Comparison of ENCODE assay signal across 8 cellular contexts in the genomic region with DNA sequence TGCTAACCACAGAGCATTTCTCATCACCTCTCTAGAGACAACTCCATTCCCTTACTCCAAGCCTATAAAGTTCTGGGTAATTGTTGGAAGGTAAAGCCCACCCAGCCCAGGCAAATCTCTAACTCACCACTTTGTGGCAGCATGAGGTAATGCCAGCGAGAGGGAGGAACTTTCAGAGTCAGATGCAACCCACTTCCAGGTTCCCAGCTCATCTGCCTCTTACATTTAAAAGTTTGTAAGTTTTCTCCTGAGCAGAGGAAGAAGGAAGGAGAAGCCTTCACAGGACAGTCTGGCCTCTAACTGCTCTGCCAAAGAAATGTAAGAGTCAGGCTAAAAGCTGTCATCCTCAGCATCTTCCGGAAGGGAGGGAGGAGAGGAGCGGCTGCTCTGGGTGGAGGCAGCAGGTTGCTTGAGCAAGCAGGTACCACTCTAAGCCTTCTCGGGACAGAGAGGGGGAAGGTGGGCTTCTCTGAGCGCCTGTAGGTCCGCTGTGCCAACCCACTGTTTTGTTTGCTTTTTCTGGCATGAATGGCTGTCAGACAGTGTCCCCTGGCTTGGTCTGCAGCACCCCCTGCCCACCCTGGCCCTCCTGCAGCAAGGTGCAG. TPM values are rescaled to one million over a fixed set of nuclear protein-coding genes. Genes with fewer than 3 reads are reported as not detected.
DNase-seq lines count a peak whose midpoint lies in the region; ATAC-seq and TF ChIP-seq lines count a peak whose summit lies in the region.

No MANE protein-coding gene starts in this region.

- no peaks in the 10 kb centered on the region for H3K9me3 Mint-ChIP-seq in Calu3 (ENCODE audit: low read depth, unreplicated experiment)
- H3K9me3 Mint-ChIP-seq in activated T-cell treated with anti-CD3 and anti-CD28 coated beads, Interleukin-2, amount 50 U/mL, for 24 hours = no peaks in the 10 kb centered on the region

- no peaks in the 10 kb centered on the region for H3K27me3 ChIP-seq in psoas muscle (ENCODE audit: insufficient read depth in 3 of 3, low read length in 2 of 3)

- intact Hi-C loops in Calu3 (cut with micrococcal nuclease; ENCODE audit: unreplicated experiment) (loop anchor here (1.0 kb wide), 1 partner anchor 100 kb away; no protein-coding TSS in a partner anchor), psoas muscle (cut with DNase I) (loop anchor here in 1 of 2 donors (2.0 kb wide), 1 partner anchor 99 kb away; no protein-coding TSS in a partner anchor)

- peak overlapping the region; percentile 6 for H3K4me3 Mint-ChIP-seq in Calu3 (ENCODE audit: low read depth, unreplicated experiment)
- H3K4me3 Mint-ChIP-seq in activated T-cell treated with anti-CD3 and anti-CD28 coated beads, Interleukin-2, amount 50 U/mL, for 24 hours = peak overlapping the region; percentile 81

- peaks cover 7% of the 10 kb centered on the region for H3K4me1 ChIP-seq in psoas muscle

- CTCF ChIA-PET in Calu3 (lab: Charles Lee) = interaction anchor here (0.6 to 1.5 kb wide), 5 partner anchors 85 to 424 kb away, joined by 3 to 7 read pairs (median 3); no protein-coding TSS in a partner anchor

- TSS peak; percentile 28 for BruUV-seq in Calu3 (replicated peaks; lab: Mats Ljungman, UMichigan)

- peaks cover 0 to 49% of the 10 kb centered on the region in 2 donors for H3K36me3 ChIP-seq in psoas muscle (ENCODE audit: insufficient read depth in 1 of 2, low read depth in 1 of 2)

- TF ChIP-seq CTCF in Calu3 (IDR thresholded peaks at IDR 0.05; ENCODE audit: unreplicated experiment) (no peak), fibroblast of villous mesenchyme (IDR thresholded peaks at IDR 0.05; ENCODE audit: insufficient read depth, low read depth, low read length) (no peak), psoas muscle (IDR thresholded peaks at IDR 0.05) (no peak)

- DNase-seq in Calu3 = peak; percentile 34
- peak; percentile 51 for DNase-seq in Jurkat, Clone E6-1 (ENCODE audit: low read depth, low spot score)
- no peak for DNase-seq in activated T-cell treated with anti-CD3 and anti-CD28 coated beads, Interleukin-2, amount 50 U/mL, for 24 hours
- peak; percentile 26 for DNase-seq in fibroblast of villous mesenchyme (ENCODE audit: low read depth)
- no peak for DNase-seq in psoas muscle
- DNase-seq in NCI-H2227 (lab: John Stamatoyannopoulos, UW; ENCODE audit: unreplicated experiment) = no peak

- peak overlapping the region; percentile 79 for H3K4me3 ChIP-seq in Jurkat, Clone E6-1 (ENCODE audit: low read length)
- H3K4me3 ChIP-seq in fibroblast of villous mesenchyme (ENCODE audit: low read depth, low read length) (peak overlapping the region; percentile 67), psoas muscle (peak overlapping the region; percentile 90)

- H3K4me1 Mint-ChIP-seq in Calu3 (ENCODE audit: low read depth, unreplicated experiment) = peaks cover 24% of the 10 kb centered on the region
- H3K4me1 Mint-ChIP-seq in activated T-cell treated with anti-CD3 and anti-CD28 coated beads, Interleukin-2, amount 50 U/mL, for 24 hours (ENCODE audit: low read depth) = peaks cover 74% of the 10 kb centered on the region

- 14 to 26% (median 15%) methylated on average over 6 of the region's 6 CpGs for WGBS in psoas muscle, 3 donors

- H3K9me3 ChIP-seq in psoas muscle = no peaks in the 10 kb centered on the region

- ATAC-seq in psoas muscle (no peak), GM21447 (IDR thresholded peaks at IDR 0.05; ENCODE audit: unreplicated experiment) (no peak), HG02870 (IDR thresholded peaks at IDR 0.05; ENCODE audit: unreplicated experiment) (no peak)

- peaks cover 51% of the 10 kb centered on the region for H3K36me3 Mint-ChIP-seq in Calu3 (ENCODE audit: insufficient read depth, unreplicated experiment)
- H3K36me3 Mint-ChIP-seq in activated T-cell treated with anti-CD3 and anti-CD28 coated beads, Interleukin-2, amount 50 U/mL, for 24 hours (ENCODE audit: low read depth) = peaks cover 61% of the 10 kb centered on the region

- H3K27ac ChIP-seq in psoas muscle = peak overlapping the region; percentile 91

- H3K27me3 Mint-ChIP-seq in Calu3 (ENCODE audit: unreplicated experiment) = no peaks in the 10 kb centered on the region
- no peaks in the 10 kb centered on the region for H3K27me3 Mint-ChIP-seq in activated T-cell treated with anti-CD3 and anti-CD28 coated beads, Interleukin-2, amount 50 U/mL, for 24 hours

- no peak overlapping the region for H3K27ac Mint-ChIP-seq in Calu3 (ENCODE audit: unreplicated experiment)
- H3K27ac Mint-ChIP-seq in activated T-cell treated with anti-CD3 and anti-CD28 coated beads, Interleukin-2, amount 50 U/mL, for 24 hours = peak overlapping the region; percentile 86

RNA-seq across cellular contexts. Expression of a gene that starts 1.0 kb away (rescaled TPM):
- total RNA-seq in Calu3 (2022) = 10.0 and 10.2 TPM in 2 replicates
- 9.2 TPM for polyA plus RNA-seq in Jurkat, Clone E6-1 (2012; ENCODE audit: insufficient read depth, insufficient read length)
- total RNA-seq in fibroblast of villous mesenchyme = 5.5 and 6.0 TPM in 2 replicates
- 1 to 10 TPM; 5.3 to 8.8 (median 7.9) TPM for total RNA-seq in psoas muscle
- 1 to 10 TPM; 2.0 to 6.6 (median 3.4) TPM for polyA plus RNA-seq in psoas muscle

RNA-seq across cellular contexts. Expression of a gene that starts 1.7 kb away (rescaled TPM):
- 59.3 and 67.0 TPM in 2 replicates for total RNA-seq in Calu3 (2022)
- 65.8 TPM for polyA plus RNA-seq in Jurkat, Clone E6-1 (2012; ENCODE audit: insufficient read depth, insufficient read length)
- 24.5 and 32.4 TPM in 2 replicates for total RNA-seq in fibroblast of villous mesenchyme
- 10 to 100 TPM; 10.1 to 26.0 (median 17.8) TPM for total RNA-seq in psoas muscle
- polyA plus RNA-seq in psoas muscle = 10 to 100 TPM; 17.0 to 30.7 (median 28.3) TPM

RNA-seq across cellular contexts. Expression of a gene that starts 26.1 kb away (rescaled TPM):
- total RNA-seq in Calu3 (2022) (81.4 and 93.7 TPM in 2 replicates), fibroblast of villous mesenchyme (2.6 and 2.9 TPM in 2 replicates), psoas muscle (1 to 10 TPM; 2.5 to 6.5 (median 4.4) TPM)
- polyA plus RNA-seq in Jurkat, Clone E6-1 (2012; ENCODE audit: insufficient read depth, insufficient read length) = 4.1 TPM
- polyA plus RNA-seq in psoas muscle = 1 to 10 TPM; 4.2 to 6.4 (median 5.9) TPM

RNA-seq across cellular contexts. Expression of a gene that starts 28.5 kb away (rescaled TPM):
- total RNA-seq in Calu3 (2022) (0.19 TPM in 1 of 2 replicates, not detected in the other), fibroblast of villous mesenchyme (not detected in 2 replicates), psoas muscle (not detected)
- polyA plus RNA-seq in Jurkat, Clone E6-1 (2012; ENCODE audit: insufficient read depth, insufficient read length) = not detected
- not detected for polyA plus RNA-seq in psoas muscle

Comparison
In these comparisons a context has a peak if more than half of its experiments do, and no peak if none do; other contexts are left out.
1. DNase-seq: peak in Calu3 (single experiment), Jurkat, Clone E6-1 (single experiment) and fibroblast of villous mesenchyme (single experiment); none in activated T-cell treated with anti-CD3 and anti-CD28 coated beads, Interleukin-2, amount 50 U/mL, for 24 hours (single experiment), psoas muscle (0 of 2) and NCI-H2227 (single experiment).
2. RNA of a gene that starts 26.1 kb away (total RNA-seq): 81.4 to 93.7 TPM in Calu3; 2.5 to 6.5 TPM in psoas muscle and 2.6 to 2.9 TPM in fibroblast of villous mesenchyme; every median in the first group is over 10 times any median in the second.
3. Peak in every context shown above with its lines, with median percentiles within 50 percentile points of each other: H3K4me3 ChIP-seq.